In the genomic region with DNA sequence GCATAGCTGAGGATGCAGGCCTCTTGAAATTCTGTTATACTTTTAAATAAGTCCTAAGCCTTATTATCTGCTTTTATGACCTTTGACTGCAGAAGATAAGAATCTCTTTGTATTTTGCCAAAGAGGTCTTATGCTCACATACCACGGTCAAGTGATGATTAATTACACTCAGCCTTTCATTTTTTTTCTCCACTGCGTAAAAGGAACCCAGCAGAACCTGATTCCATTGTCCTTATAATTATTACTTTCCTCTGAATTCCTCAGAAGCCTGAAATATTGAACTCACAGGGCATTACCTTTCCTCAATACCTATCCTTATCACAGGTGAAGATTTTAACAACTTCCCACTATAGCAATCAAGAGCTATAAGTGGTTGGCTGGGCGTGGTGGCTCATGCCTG, we compare ENCODE assay signal across 21 cellular contexts.
"Had no signal": no experiment of that assay in that cellular context is flagged by ENCODE, and none has a peak within 500 bp of the region (broad histone marks: within the 10 kb centered on the region; RNA-seq: fewer than 3 reads in every experiment).

No MANE protein-coding gene starts in this region.

- FAIRE-seq: pancreas had no signal

- H3K36me3 Mint-ChIP-seq: naive thymus-derived CD8-positive, alpha-beta T cell; stimulated activated naive B cell treated with anti-CD40 and anti-IgM and Interleukin-4, amounts not matched to agents 10 μg/mL and 1 μg/mL and 100 μg/mL, for 72 hours had no signal

- DNase-seq: heart right ventricle; islet precursor cell; left ventricle myocardium inferior; naive thymus-derived CD8-positive, alpha-beta T cell; pancreas; psoas muscle; right lobe of liver; stimulated activated CD4-positive, alpha-beta T cell treated with anti-CD3 and anti-CD28 coated beads, Interleukin-12 subunit alpha, Interleukin-12 subunit beta, amount 100 ng/mL, for 4 hours; stimulated activated CD4-positive, alpha-beta T cell treated with anti-CD3 and anti-CD28 coated beads, Interleukin-15, amount 100 ng/mL, for 24 hours; stimulated activated CD4-positive, alpha-beta T cell treated with anti-CD3 and anti-CD28 coated beads, Interleukin-2, amount 100 ng/mL, for 24 hours; stimulated activated CD4-positive, alpha-beta T cell treated with anti-CD3 and anti-CD28 coated beads, Interleukin-4, amount 100 ng/mL, for 1 hour; stimulated activated naive B cell treated with anti-CD40 and anti-IgM and Interleukin-4, amounts not matched to agents 10 μg/mL and 1 μg/mL and 100 μg/mL, for 72 hours; stimulated activated naive CD8-positive, alpha-beta T cell treated with anti-CD3 and anti-CD28 coated beads, Interleukin-15, Interleukin-2, amounts not matched to agents 100 U/mL and 50 U/mL, for 24 hours; upper lobe of left lung had no signal

- H3K4me1 Mint-ChIP-seq: naive thymus-derived CD8-positive, alpha-beta T cell; neural crest cell; stimulated activated naive B cell treated with anti-CD40 and anti-IgM and Interleukin-4, amounts not matched to agents 10 μg/mL and 1 μg/mL and 100 μg/mL, for 72 hours had no signal

- H3K27ac ChIP-seq: heart right ventricle, hepatocyte, left ventricle myocardium inferior, pancreas, psoas muscle, right lobe of liver, suprapubic skin, tibial nerve, upper lobe of left lung, vagina had no signal

- H3K79me2 ChIP-seq: hepatocyte had no signal

- H3K36me3 ChIP-seq: heart right ventricle, left ventricle myocardium inferior, pancreas, right lobe of liver, suprapubic skin, tibial nerve, upper lobe of left lung, vagina had no signal

- H3K4me2 ChIP-seq: hepatocyte had no signal

- H3K27ac Mint-ChIP-seq: naive thymus-derived CD8-positive, alpha-beta T cell; nephron; stimulated activated naive B cell treated with anti-CD40 and anti-IgM and Interleukin-4, amounts not matched to agents 10 μg/mL and 1 μg/mL and 100 μg/mL, for 72 hours had no signal

- H3K4me1 ChIP-seq: heart right ventricle, left ventricle myocardium inferior, pancreas, psoas muscle, right lobe of liver, suprapubic skin, tibial nerve, upper lobe of left lung, vagina had no signal

- H3K9me3 Mint-ChIP-seq: nephron had no signal

- ATAC-seq: heart right ventricle; naive thymus-derived CD8-positive, alpha-beta T cell; pancreas; psoas muscle; right lobe of liver; stimulated activated naive B cell treated with anti-CD40 and anti-IgM and Interleukin-4, amounts not matched to agents 10 μg/mL and 1 μg/mL and 100 μg/mL, for 72 hours; stimulated activated naive CD8-positive, alpha-beta T cell treated with anti-CD3 and anti-CD28 coated beads, Interleukin-15, Interleukin-2, amounts not matched to agents 100 U/mL and 50 U/mL, for 24 hours had no signal

- H3K9me3 ChIP-seq: left ventricle myocardium inferior, pancreas, psoas muscle, right lobe of liver, suprapubic skin, tibial nerve, upper lobe of left lung, vagina had no signal

- H3K27me3 ChIP-seq: heart right ventricle, hepatocyte, pancreas, right lobe of liver, suprapubic skin, tibial nerve, upper lobe of left lung, vagina had no signal

- H2AFZ ChIP-seq: hepatocyte had no signal

- H3K4me3 Mint-ChIP-seq: naive thymus-derived CD8-positive, alpha-beta T cell; nephron; neural crest cell; stimulated activated naive B cell treated with anti-CD40 and anti-IgM and Interleukin-4, amounts not matched to agents 10 μg/mL and 1 μg/mL and 100 μg/mL, for 72 hours had no signal

- H3K27me3 Mint-ChIP-seq: naive thymus-derived CD8-positive, alpha-beta T cell; stimulated activated naive B cell treated with anti-CD40 and anti-IgM and Interleukin-4, amounts not matched to agents 10 μg/mL and 1 μg/mL and 100 μg/mL, for 72 hours had no signal

- H3K4me3 ChIP-seq: heart right ventricle, hepatocyte, left ventricle myocardium inferior, lung, pancreas, psoas muscle, right lobe of liver, suprapubic skin, tibial nerve, upper lobe of left lung, vagina had no signal
